In the genomic region with DNA sequence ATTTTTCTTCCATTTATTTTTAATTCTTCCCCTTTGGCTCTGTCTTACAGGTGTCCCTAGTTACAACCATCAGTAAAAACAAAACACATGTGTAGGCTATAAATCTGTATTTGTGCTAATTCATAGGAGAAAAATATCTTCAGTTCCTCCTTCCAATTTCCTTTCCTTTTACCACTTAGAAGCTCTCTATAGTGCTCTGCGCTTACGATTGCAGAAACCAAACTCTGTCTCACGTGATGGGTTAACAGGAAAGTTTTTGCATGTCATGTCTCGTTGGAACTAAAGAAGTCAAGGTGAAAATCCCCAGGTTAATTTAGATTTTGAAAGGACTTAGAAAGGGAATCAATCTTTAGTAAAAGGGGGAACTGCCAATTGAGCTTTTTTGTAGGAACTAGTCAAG, we compare ENCODE assay signal across 1 cellular context.
TF ChIP-seq lines count a peak whose summit lies in the region.

No MANE protein-coding gene starts in this region.

TF ChIP-seq in H1, 55 proteins besides CTCF, POLR2A, EP300 and RAD21 (continued from another document):
- TF ChIP-seq, protein P1, sequence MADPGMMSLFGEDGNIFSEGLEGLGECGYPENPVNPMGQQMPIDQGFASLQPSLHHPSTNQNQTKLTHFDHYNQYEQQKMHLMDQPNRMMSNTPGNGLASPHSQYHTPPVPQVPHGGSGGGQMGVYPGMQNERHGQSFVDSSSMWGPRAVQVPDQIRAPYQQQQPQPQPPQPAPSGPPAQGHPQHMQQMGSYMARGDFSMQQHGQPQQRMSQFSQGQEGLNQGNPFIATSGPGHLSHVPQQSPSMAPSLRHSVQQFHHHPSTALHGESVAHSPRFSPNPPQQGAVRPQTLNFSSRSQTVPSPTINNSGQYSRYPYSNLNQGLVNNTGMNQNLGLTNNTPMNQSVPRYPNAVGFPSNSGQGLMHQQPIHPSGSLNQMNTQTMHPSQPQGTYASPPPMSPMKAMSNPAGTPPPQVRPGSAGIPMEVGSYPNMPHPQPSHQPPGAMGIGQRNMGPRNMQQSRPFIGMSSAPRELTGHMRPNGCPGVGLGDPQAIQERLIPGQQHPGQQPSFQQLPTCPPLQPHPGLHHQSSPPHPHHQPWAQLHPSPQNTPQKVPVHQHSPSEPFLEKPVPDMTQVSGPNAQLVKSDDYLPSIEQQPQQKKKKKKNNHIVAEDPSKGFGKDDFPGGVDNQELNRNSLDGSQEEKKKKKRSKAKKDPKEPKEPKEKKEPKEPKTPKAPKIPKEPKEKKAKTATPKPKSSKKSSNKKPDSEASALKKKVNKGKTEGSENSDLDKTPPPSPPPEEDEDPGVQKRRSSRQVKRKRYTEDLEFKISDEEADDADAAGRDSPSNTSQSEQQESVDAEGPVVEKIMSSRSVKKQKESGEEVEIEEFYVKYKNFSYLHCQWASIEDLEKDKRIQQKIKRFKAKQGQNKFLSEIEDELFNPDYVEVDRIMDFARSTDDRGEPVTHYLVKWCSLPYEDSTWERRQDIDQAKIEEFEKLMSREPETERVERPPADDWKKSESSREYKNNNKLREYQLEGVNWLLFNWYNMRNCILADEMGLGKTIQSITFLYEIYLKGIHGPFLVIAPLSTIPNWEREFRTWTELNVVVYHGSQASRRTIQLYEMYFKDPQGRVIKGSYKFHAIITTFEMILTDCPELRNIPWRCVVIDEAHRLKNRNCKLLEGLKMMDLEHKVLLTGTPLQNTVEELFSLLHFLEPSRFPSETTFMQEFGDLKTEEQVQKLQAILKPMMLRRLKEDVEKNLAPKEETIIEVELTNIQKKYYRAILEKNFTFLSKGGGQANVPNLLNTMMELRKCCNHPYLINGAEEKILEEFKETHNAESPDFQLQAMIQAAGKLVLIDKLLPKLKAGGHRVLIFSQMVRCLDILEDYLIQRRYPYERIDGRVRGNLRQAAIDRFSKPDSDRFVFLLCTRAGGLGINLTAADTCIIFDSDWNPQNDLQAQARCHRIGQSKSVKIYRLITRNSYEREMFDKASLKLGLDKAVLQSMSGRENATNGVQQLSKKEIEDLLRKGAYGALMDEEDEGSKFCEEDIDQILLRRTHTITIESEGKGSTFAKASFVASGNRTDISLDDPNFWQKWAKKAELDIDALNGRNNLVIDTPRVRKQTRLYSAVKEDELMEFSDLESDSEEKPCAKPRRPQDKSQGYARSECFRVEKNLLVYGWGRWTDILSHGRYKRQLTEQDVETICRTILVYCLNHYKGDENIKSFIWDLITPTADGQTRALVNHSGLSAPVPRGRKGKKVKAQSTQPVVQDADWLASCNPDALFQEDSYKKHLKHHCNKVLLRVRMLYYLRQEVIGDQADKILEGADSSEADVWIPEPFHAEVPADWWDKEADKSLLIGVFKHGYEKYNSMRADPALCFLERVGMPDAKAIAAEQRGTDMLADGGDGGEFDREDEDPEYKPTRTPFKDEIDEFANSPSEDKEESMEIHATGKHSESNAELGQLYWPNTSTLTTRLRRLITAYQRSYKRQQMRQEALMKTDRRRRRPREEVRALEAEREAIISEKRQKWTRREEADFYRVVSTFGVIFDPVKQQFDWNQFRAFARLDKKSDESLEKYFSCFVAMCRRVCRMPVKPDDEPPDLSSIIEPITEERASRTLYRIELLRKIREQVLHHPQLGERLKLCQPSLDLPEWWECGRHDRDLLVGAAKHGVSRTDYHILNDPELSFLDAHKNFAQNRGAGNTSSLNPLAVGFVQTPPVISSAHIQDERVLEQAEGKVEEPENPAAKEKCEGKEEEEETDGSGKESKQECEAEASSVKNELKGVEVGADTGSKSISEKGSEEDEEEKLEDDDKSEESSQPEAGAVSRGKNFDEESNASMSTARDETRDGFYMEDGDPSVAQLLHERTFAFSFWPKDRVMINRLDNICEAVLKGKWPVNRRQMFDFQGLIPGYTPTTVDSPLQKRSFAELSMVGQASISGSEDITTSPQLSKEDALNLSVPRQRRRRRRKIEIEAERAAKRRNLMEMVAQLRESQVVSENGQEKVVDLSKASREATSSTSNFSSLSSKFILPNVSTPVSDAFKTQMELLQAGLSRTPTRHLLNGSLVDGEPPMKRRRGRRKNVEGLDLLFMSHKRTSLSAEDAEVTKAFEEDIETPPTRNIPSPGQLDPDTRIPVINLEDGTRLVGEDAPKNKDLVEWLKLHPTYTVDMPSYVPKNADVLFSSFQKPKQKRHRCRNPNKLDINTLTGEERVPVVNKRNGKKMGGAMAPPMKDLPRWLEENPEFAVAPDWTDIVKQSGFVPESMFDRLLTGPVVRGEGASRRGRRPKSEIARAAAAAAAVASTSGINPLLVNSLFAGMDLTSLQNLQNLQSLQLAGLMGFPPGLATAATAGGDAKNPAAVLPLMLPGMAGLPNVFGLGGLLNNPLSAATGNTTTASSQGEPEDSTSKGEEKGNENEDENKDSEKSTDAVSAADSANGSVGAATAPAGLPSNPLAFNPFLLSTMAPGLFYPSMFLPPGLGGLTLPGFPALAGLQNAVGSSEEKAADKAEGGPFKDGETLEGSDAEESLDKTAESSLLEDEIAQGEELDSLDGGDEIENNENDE (IDR thresholded peaks at IDR 0.05; ENCODE audit: insufficient replicate concordance, low read length) = no peak
- TF ChIP-seq RBBP5 (IDR thresholded peaks at IDR 0.05; ENCODE audit: borderline replicate concordance, low read depth, low read length) (no peak), BCL11A (IDR thresholded peaks at IDR 0.05; ENCODE audit: low read depth in 2 of 2, low read length in 2 of 2) (no peak), EZH2 (IDR thresholded peaks at IDR 0.05; ENCODE audit: low read depth, low read length, severe bottlenecking) (no peak), CHD2 (IDR thresholded peaks at IDR 0.05; ENCODE audit: low read length) (no peak), CHD1 (IDR thresholded peaks at IDR 0.05; ENCODE audit: low read depth, low read length) (no peak), TAF7 (optimal IDR thresholded peaks at IDR 0.05; ENCODE audit: borderline replicate concordance, low read depth, low read length) (no peak), SRF (IDR thresholded peaks at IDR 0.05; ENCODE audit: low read depth, low read length) (no peak), RNF2 (IDR thresholded peaks at IDR 0.05; ENCODE audit: borderline replicate concordance, low read depth, low read length, missing control alignments, poor library complexity, severe bottlenecking) (no peak), TAF1 (IDR thresholded peaks at IDR 0.05; ENCODE audit: low read depth, low read length) (no peak), ASH2L (IDR thresholded peaks at IDR 0.05; ENCODE audit: low read length) (no peak), JUN (IDR thresholded peaks at IDR 0.05; ENCODE audit: low read depth, low read length) (no peak), ATF2 (IDR thresholded peaks at IDR 0.05; ENCODE audit: low read length) (no peak), CEBPB (IDR thresholded peaks at IDR 0.05; ENCODE audit: low read depth, low read length) (no peak), ZNF274 (IDR thresholded peaks at IDR 0.05; ENCODE audit: borderline replicate concordance, extremely low read depth, low read length) (no peak), KDM5A (IDR thresholded peaks at IDR 0.05; ENCODE audit: low read length) (no peak), PHF8 (conservative IDR thresholded peaks at IDR 0.05; ENCODE audit: low read depth, low read length) (no peak)
- TF ChIP-seq, protein P2, sequence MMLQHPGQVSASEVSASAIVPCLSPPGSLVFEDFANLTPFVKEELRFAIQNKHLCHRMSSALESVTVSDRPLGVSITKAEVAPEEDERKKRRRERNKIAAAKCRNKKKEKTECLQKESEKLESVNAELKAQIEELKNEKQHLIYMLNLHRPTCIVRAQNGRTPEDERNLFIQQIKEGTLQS (IDR thresholded peaks at IDR 0.05; ENCODE audit: insufficient read depth, low read depth, low read length) = no peak
